Comparison of ENCODE assay signal across 10 cellular contexts in the genomic region with DNA sequence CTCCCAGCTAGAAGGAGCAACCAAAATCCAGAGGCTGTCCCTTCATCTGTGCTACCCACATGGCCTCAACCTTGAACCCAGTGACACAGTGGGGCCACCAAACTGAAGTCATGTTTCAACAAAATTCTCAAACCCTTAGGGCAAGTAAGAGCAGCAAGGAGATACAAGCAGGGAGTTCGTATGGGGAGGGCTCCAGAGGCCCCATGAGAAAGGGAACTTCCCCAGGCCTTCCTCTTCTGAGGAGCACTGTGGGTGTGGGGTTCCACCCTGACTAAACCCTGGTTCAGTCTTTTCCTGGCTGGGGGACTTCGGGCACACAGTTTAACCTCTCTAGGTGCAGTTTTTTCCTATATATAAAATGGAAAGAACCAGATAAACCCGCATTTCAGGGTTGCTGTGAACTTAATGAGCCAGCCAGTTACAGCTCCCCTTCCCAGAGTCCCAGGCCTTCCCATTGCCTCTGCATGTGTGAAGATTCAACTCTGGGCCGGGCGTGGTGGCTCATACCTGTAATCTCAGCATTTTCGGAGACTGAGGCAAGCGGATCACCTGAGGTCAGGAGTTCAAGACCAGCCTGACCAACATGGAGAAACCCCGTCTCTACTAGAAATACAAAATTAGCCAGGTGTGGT. TPM values are rescaled to one million over a fixed set of nuclear protein-coding genes. Genes with fewer than 3 reads are reported as not detected.
DNase-seq lines count a peak whose midpoint lies in the region; ATAC-seq, FAIRE-seq and TF ChIP-seq lines count a peak whose summit lies in the region.
"Had no signal": no experiment of that assay in that cellular context is flagged by ENCODE, and none has a peak within 500 bp of the region (broad histone marks: within the 10 kb centered on the region; RNA-seq: fewer than 3 reads in every experiment).

No MANE protein-coding gene starts in this region.

- H3K4me1 ChIP-seq in kidney (ENCODE audit: control insufficient read depth in 1 of 2, insufficient read depth in 1 of 2, low read depth in 1 of 2, low read length in 2 of 2): peaks cover 0 to 8% of the 10 kb centered on the region in 2 donors
- H3K4me1 ChIP-seq in gastrocnemius medialis: peaks cover 3 to 21% of the 10 kb centered on the region in 2 donors

- H3K4me1 Mint-ChIP-seq in activated CD4-positive, alpha-beta memory T cell treated with anti-CD3 and anti-CD28 coated beads for 36 hours (ENCODE audit: low read depth): peaks cover 37% of the 10 kb centered on the region
- H3K4me1 Mint-ChIP-seq in effector memory CD8-positive, alpha-beta T cell (ENCODE audit: low read depth in 2 of 2): peaks cover 22 to 25% of the 10 kb centered on the region in 2 donors

- in situ Hi-C loops in gastrocnemius medialis (cut with MboI; ENCODE audit: low sequenced_read_pairs in 4 of 4): loop anchor here in 2 of 4 donors (5.0 to 25.0 kb wide), 2 partner anchors 108 to 123 kb away; no protein-coding TSS in a partner anchor

- H3K36me3 ChIP-seq in kidney (ENCODE audit: control insufficient read depth in 1 of 2, insufficient read depth in 2 of 2, low read length in 2 of 2) (no peaks in the 10 kb centered on the region), gastrocnemius medialis (no peaks in the 10 kb centered on the region)

- H3K27me3 Mint-ChIP-seq in activated CD4-positive, alpha-beta memory T cell treated with anti-CD3 and anti-CD28 coated beads for 36 hours: no peaks in the 10 kb centered on the region
- no peaks in the 10 kb centered on the region for H3K27me3 Mint-ChIP-seq in effector memory CD8-positive, alpha-beta T cell

- H3K27me3 ChIP-seq in gastrocnemius medialis: no peaks in the 10 kb centered on the region

- TF ChIP-seq POLR2A in gastrocnemius medialis (IDR thresholded peaks at IDR 0.05): no peak

- H3K27ac Mint-ChIP-seq in activated CD4-positive, alpha-beta memory T cell treated with anti-CD3 and anti-CD28 coated beads for 36 hours: peak overlapping the region; percentile 84
- peak overlapping the region in 1 of 2 donors; percentile 38 for H3K27ac Mint-ChIP-seq in effector memory CD8-positive, alpha-beta T cell

- intact Hi-C loops in activated CD4-positive, alpha-beta memory T cell treated with anti-CD3 and anti-CD28 coated beads for 36 hours (cut with micrococcal nuclease): loop anchor here (5.0 kb wide), 1 partner anchor 223 kb away; the partner anchor contains the start of gene EYA3
- intact Hi-C loops in kidney (cut with DNase I): no loop called here
- intact Hi-C loops in gastrocnemius medialis (cut with DNase I; ENCODE audit: low total_unique reads): no loop called here

- ATAC-seq in gastrocnemius medialis (no peak), HG03354 (IDR thresholded peaks at IDR 0.05; ENCODE audit: poor library complexity, severe bottlenecking, unreplicated experiment) (no peak)
- no peak for ATAC-seq in effector memory CD8-positive, alpha-beta T cell (replicated peaks)

- POLR2A ChIA-PET in activated CD4-positive, alpha-beta memory T cell treated with anti-CD3 and anti-CD28 coated beads for 36 hours (lab: Charles Lee): no interaction called here

- H3K36me3 Mint-ChIP-seq in activated CD4-positive, alpha-beta memory T cell treated with anti-CD3 and anti-CD28 coated beads for 36 hours: no peaks in the 10 kb centered on the region
- H3K36me3 Mint-ChIP-seq in effector memory CD8-positive, alpha-beta T cell (ENCODE audit: insufficient read depth): no peaks in the 10 kb centered on the region

- no peaks in the 10 kb centered on the region for H3K9me3 Mint-ChIP-seq in activated CD4-positive, alpha-beta memory T cell treated with anti-CD3 and anti-CD28 coated beads for 36 hours
- no peaks in the 10 kb centered on the region for H3K9me3 Mint-ChIP-seq in effector memory CD8-positive, alpha-beta T cell

- H3K9me3 ChIP-seq in kidney (ENCODE audit: control insufficient read depth in 1 of 2, low read length in 2 of 2) (no peaks in the 10 kb centered on the region), gastrocnemius medialis (no peaks in the 10 kb centered on the region)

- H3K9ac ChIP-seq in kidney (ENCODE audit: low read length in 2 of 2): no peak overlapping the region

- FAIRE-seq in kidney (lab: Jason Lieb, UNC): no peak

- no peak overlapping the region for H3K4me3 Mint-ChIP-seq in activated CD4-positive, alpha-beta memory T cell treated with anti-CD3 and anti-CD28 coated beads for 36 hours
- H3K4me3 Mint-ChIP-seq in effector memory CD8-positive, alpha-beta T cell: peak overlapping the region in 1 of 2 donors; percentile 33

- TF ChIP-seq CTCF in kidney (IDR thresholded peaks at IDR 0.05; ENCODE audit: borderline replicate concordance, extremely low read depth, insufficient read depth) (no peak), gastrocnemius medialis (IDR thresholded peaks at IDR 0.05 in 4 of 5, conservative IDR thresholded peaks at IDR 0.05 in 1 of 5) (no peak)

- H3K27ac ChIP-seq in kidney (ENCODE audit: low read depth in 2 of 2, low read length in 2 of 2) (no peak overlapping the region), substantia nigra (ENCODE audit: low read depth, low read length, poor library complexity, severe bottlenecking) (peak overlapping the region; percentile 58), gastrocnemius medialis (peak overlapping the region in 2 of 4 donors; percentile 83 to 86)

- H3K4me3 ChIP-seq in kidney (ENCODE audit: low read length in 2 of 2) (no peak overlapping the region), gastrocnemius medialis (no peak overlapping the region)

- DNase-seq in SIG-M5 treated with dmso at 0.1 percent for 504 hours (lab: John Stamatoyannopoulos, UW; ENCODE audit: unreplicated experiment) (peak; percentile 74), SIG-M5 (lab: John Stamatoyannopoulos, UW) (no peak), kidney (peak; percentile 48), substantia nigra (lab: John Stamatoyannopoulos, UW) (peak in 5 of 49 donors; percentile 14 to 30 (median 22)), gastrocnemius medialis (no peak)
- DNase-seq in activated CD4-positive, alpha-beta memory T cell treated with anti-CD3 and anti-CD28 coated beads for 36 hours: peak; percentile 67
- no peak for DNase-seq in effector memory CD8-positive, alpha-beta T cell
- DNase-seq: NCI-H2107 had no signal

- CTCF ChIA-PET in activated CD4-positive, alpha-beta memory T cell treated with anti-CD3 and anti-CD28 coated beads for 36 hours (lab: Charles Lee): interaction anchor here (1.0 to 1.5 kb wide), 2 partner anchors 45 to 345 kb away, joined by 3 read pairs; no protein-coding TSS in a partner anchor

RNA-seq across cellular contexts. Expression of gene THEMIS2, which starts 8.0 kb away (rescaled TPM):
- 10 to 100 TPM; 27.4 to 29.3 TPM for total RNA-seq in activated CD4-positive, alpha-beta memory T cell treated with anti-CD3 and anti-CD28 coated beads for 36 hours
- total RNA-seq in kidney: 47.2 TPM
- 5.2 TPM for polyA plus RNA-seq in kidney (ENCODE audit: insufficient read depth, low read depth, low replicate concordance)
- 10 to 100 TPM in 1 of 4 donors, 1 to 10 TPM in 3; 2.3 to 10.8 (median 7.6) TPM for total RNA-seq in gastrocnemius medialis
- total RNA-seq: A172 had no signal

RNA-seq across cellular contexts. Expression of gene PPP1R8, which starts 33.8 kb away (rescaled TPM):
- 10 to 100 TPM; 42.9 to 43.8 TPM for total RNA-seq in activated CD4-positive, alpha-beta memory T cell treated with anti-CD3 and anti-CD28 coated beads for 36 hours
- total RNA-seq in kidney (38.6 TPM), gastrocnemius medialis (10 to 100 TPM; 18.0 to 27.3 (median 25.0) TPM)
- polyA plus RNA-seq in kidney (ENCODE audit: insufficient read depth, low read depth, low replicate concordance): 21.8 TPM

RNA-seq across cellular contexts. Expression of gene RPA2, which starts 50.0 kb away (rescaled TPM):
- 10 to 100 TPM; 90.2 to 94.8 TPM for total RNA-seq in activated CD4-positive, alpha-beta memory T cell treated with anti-CD3 and anti-CD28 coated beads for 36 hours
- total RNA-seq in kidney (36.0 TPM), gastrocnemius medialis (10 to 100 TPM; 46.3 to 66.4 (median 52.8) TPM)
- polyA plus RNA-seq in kidney (ENCODE audit: insufficient read depth, low read depth, low replicate concordance): 32.6 TPM

Comparison
In these comparisons a context has a peak if more than half of its experiments do, and no peak if none do; other contexts are left out.
1. DNase-seq: peak in SIG-M5 treated with dmso at 0.1 percent for 504 hours (single experiment), activated CD4-positive, alpha-beta memory T cell treated with anti-CD3 and anti-CD28 coated beads for 36 hours (single experiment) and kidney (single experiment); none in SIG-M5 (single experiment), gastrocnemius medialis (0 of 2) and effector memory CD8-positive, alpha-beta T cell (0 of 3).